22 cellular contexts compared by ENCODE assay signal in the genomic region with DNA sequence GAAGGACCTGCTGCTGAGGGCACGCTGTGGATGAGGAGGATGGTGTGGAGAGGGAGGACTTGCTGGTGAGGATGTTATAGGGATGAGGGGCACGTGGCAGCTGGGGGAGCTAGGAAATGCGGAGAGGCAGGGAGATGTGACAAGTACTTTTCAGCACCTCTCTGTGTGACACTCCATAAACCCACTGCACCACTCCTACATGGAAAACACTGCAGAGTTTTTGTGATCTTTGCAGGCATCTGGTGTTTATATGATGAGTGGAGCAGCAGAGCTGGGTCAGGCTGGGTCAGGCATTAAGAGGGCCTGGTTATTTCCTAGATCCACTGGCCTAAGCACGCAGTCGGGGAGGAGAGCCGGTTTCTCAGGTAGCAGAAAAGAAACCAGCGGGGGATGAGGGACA.
"Had no signal": no experiment of that assay in that cellular context is flagged by ENCODE, and none has a peak within 500 bp of the region (broad histone marks: within the 10 kb centered on the region; RNA-seq: fewer than 3 reads in every experiment).

No MANE protein-coding gene starts in this region.

- ATAC-seq: activated CD4-positive, CD25-positive, alpha-beta regulatory T cell treated with anti-CD3 and anti-CD28 coated beads, Interleukin-2, amount 50 U/mL, for 24 hours; activated T-cell treated with anti-CD3 and anti-CD28 coated beads, Interleukin-2, amount 50 U/mL, for 4 hours; gastroesophageal sphincter had no signal

- H3K36me3 ChIP-seq: gastroesophageal sphincter, spleen, transverse colon had no signal

- H3K4me3 ChIP-seq: gastroesophageal sphincter, hepatocyte, spleen, transverse colon had no signal

- H3K27ac Mint-ChIP-seq: activated CD4-positive, alpha-beta memory T cell treated with anti-CD3 and anti-CD28 coated beads, Interleukin-2, amount 10 ng/mL, durations not matched to agents 7 days and 5 days; activated CD4-positive, alpha-beta T cell treated with anti-CD3 and anti-CD28 coated beads, Interleukin-2, amount 10 ng/mL, durations not matched to agents 7 days and 5 days; activated naive CD8-positive, alpha-beta T cell; activated T-helper 2 cell treated with anti-CD3 and anti-CD28 coated beads, Interferon-gamma antibody, Interleukin-2, Interleukin-4, amounts not matched to agents 10 μg/mL and 5 μg/mL and 100 μg/mL, durations not matched to agents 14 hours and 24 hours and 36 hours; mesothelial cell of epicardium; T-helper 1 cell treated with Interleukin-12 subunit alpha and Interleukin-12 subunit beta and Interleukin-4 antibody, amounts not matched to agents 30 μg/mL and 1 μg/mL, for 36 hours had no signal

- H3K27me3 ChIP-seq: transverse colon had no signal

- DNase-seq: activated CD4-positive, alpha-beta memory T cell treated with anti-CD3 and anti-CD28 coated beads, Interleukin-2, amount 10 ng/mL, durations not matched to agents 7 days and 5 days; activated CD4-positive, alpha-beta T cell treated with anti-CD3 and anti-CD28 coated beads, Interleukin-2, amount 10 ng/mL, durations not matched to agents 7 days and 5 days; activated T-cell treated with anti-CD3 and anti-CD28 coated beads, Interleukin-2, amount 50 U/mL, for 4 hours; dermis blood vessel endothelial cell; effector memory CD4-positive, alpha-beta T cell; mammary epithelial cell; naive B cell; occipital lobe; right cardiac atrium; spleen; stimulated activated naive CD4-positive, alpha-beta T cell treated with Interleukin-2 at 50 U/mL for 16 hours; T-helper 9 cell; transverse colon had no signal

- H3K36me3 Mint-ChIP-seq: activated naive CD8-positive, alpha-beta T cell; mesothelial cell of epicardium; naive B cell had no signal

- H3K9me3 Mint-ChIP-seq: activated T-cell treated with anti-CD3 and anti-CD28 coated beads, Interleukin-2, amount 50 U/mL, for 4 hours; activated T-helper 2 cell treated with anti-CD3 and anti-CD28 coated beads, Interferon-gamma antibody, Interleukin-2, Interleukin-4, amounts not matched to agents 10 μg/mL and 5 μg/mL and 100 μg/mL, durations not matched to agents 14 hours and 24 hours and 36 hours; T-helper 1 cell treated with Interleukin-12 subunit alpha and Interleukin-12 subunit beta and Interleukin-4 antibody, amounts not matched to agents 30 μg/mL and 1 μg/mL, for 36 hours had no signal

- H3K4me3 Mint-ChIP-seq: activated CD4-positive, alpha-beta memory T cell treated with anti-CD3 and anti-CD28 coated beads, Interleukin-2, amount 10 ng/mL, durations not matched to agents 7 days and 5 days; activated CD4-positive, alpha-beta T cell treated with anti-CD3 and anti-CD28 coated beads, Interleukin-2, amount 10 ng/mL, durations not matched to agents 7 days and 5 days; activated naive CD8-positive, alpha-beta T cell; activated T-cell treated with anti-CD3 and anti-CD28 coated beads, Interleukin-2, amount 50 U/mL, for 4 hours; mesothelial cell of epicardium; naive B cell; neural crest cell; T-helper 1 cell treated with Interleukin-12 subunit alpha and Interleukin-12 subunit beta and Interleukin-4 antibody, amounts not matched to agents 30 μg/mL and 1 μg/mL, for 36 hours had no signal

- H3K9me3 ChIP-seq: gastroesophageal sphincter, spleen, transverse colon had no signal

- H3K27ac ChIP-seq: gastroesophageal sphincter, hepatocyte, spleen, transverse colon, VCaP had no signal

- H3K4me1 Mint-ChIP-seq: activated CD4-positive, alpha-beta T cell treated with anti-CD3 and anti-CD28 coated beads, Interleukin-2, amount 10 ng/mL, durations not matched to agents 7 days and 5 days; mesothelial cell of epicardium; naive B cell had no signal
